Comparison of ENCODE assay signal across 8 cellular contexts in the genomic region with DNA sequence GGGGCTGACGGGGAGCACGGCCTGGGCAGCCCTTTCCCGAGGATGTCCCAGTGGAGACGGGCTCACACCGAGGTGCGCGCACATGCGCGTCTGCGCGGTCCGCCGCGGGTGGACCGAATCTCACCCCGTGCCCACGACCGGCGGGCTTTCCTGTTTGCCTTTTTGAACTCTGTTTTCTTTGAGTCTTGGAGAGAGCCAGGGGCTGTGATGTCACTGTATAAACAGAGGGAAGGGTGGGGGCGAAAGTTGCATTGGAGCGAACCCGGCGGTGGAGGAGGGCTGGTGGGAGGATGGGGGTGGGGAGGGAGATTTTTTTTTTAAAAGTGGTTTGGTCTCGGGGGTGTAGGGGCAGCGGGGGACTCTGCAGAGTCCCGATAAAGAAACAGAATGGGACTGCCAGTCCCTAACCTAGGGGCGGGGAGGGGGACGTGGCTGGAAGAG.
A peak's percentile ranks its signal among the peaks of the same experiment; 100 is the strongest.
DNase-seq lines count a peak whose midpoint lies in the region; ATAC-seq, FAIRE-seq and TF ChIP-seq lines count a peak whose summit lies in the region.

No MANE protein-coding gene starts in this region.

- in situ Hi-C loops in Caki2 (cut with HindIII; ENCODE audit: low pct_unique_long_range_greater_than_20kb, low sequenced_read_pairs): no loop called here

- H3K9me3 ChIP-seq in cardiac muscle cell (ENCODE audit: low read depth) (no peaks in the 10 kb centered on the region), pancreas (no peaks in the 10 kb centered on the region)

- TF ChIP-seq CTCF in cardiac muscle cell (IDR thresholded peaks at IDR 0.05; ENCODE audit: low read depth, low read length) (no peak), pancreas (IDR thresholded peaks at IDR 0.05) (no peak)

- H3K4me1 ChIP-seq in cardiac muscle cell (ENCODE audit: low read depth) (peaks cover 17% of the 10 kb centered on the region), pancreas (peaks cover 0 to 4% (median 3%) of the 10 kb centered on the region in 3 donors)

- peak overlapping the region; percentile 46 for H3K4me3 ChIP-seq in cardiac muscle cell
- peak overlapping the region; percentile 33 to 55 (median 45) for H3K4me3 ChIP-seq in pancreas

- ATAC-seq in pancreas: peak; percentile 79 to 84 (median 82)
- ATAC-seq in GM19455 (IDR thresholded peaks at IDR 0.05; ENCODE audit: unreplicated experiment): no peak
- ATAC-seq in HG02870 (IDR thresholded peaks at IDR 0.05; ENCODE audit: unreplicated experiment): no peak
- no peak for ATAC-seq in GM21390 (IDR thresholded peaks at IDR 0.05; ENCODE audit: unreplicated experiment)

- intact Hi-C loops in pancreas (cut with DNase I): loop anchor here in 1 of 3 donors (10.0 kb wide), 1 partner anchor 54 kb away; no protein-coding TSS in a partner anchor

- H3K27me3 ChIP-seq in cardiac muscle cell (no peaks in the 10 kb centered on the region), pancreas (no peaks in the 10 kb centered on the region)

- DNase-seq in Caki2 (ENCODE audit: low read depth) (peak; percentile 78), SW480 (ENCODE audit: low spot score) (peak; percentile 13), cardiac muscle cell (ENCODE audit: low read depth in 1 of 2, low spot score in 1 of 2) (peak; percentile 75 to 86), pancreas (peak; percentile 59 to 79 (median 68)), DMS79 treated with DMSO at 0.1 percent for 48 hours (lab: John Stamatoyannopoulos, UW) (no peak)

- 1 to 2% methylated on average over 28 of the region's 28 CpGs for WGBS in pancreas, 2 donors

- FAIRE-seq in pancreas (lab: Jason Lieb, UNC): no peak

- H3K27ac ChIP-seq in cardiac muscle cell (peak overlapping the region; percentile 96), pancreas (peak overlapping the region in 3 of 4 donors; percentile 69 to 91 (median 85))

- H3K36me3 ChIP-seq in cardiac muscle cell (no peaks in the 10 kb centered on the region), pancreas (no peaks in the 10 kb centered on the region)

Comparison
In these comparisons a context has a peak if more than half of its experiments do, and no peak if none do; other contexts are left out.
1. ATAC-seq: peak in pancreas (4 of 4); none in GM19455 (single experiment), HG02870 (single experiment) and GM21390 (single experiment).